ENCODE assay signal across 27 cellular contexts in genomic region chr6:53682654-53683053, GRCh38.
"Had no signal": no experiment of that assay in that cellular context is flagged by ENCODE, and none has a peak within 500 bp of the region (broad histone marks: within the 10 kb centered on the region; RNA-seq: fewer than 3 reads in every experiment).

No MANE protein-coding gene starts in this region.

- H3K79me2 ChIP-seq: parathyroid adenoma had no signal

- H3K27ac ChIP-seq: neural progenitor cell, ovary, parathyroid adenoma, psoas muscle, skin epidermis, spleen, suprapubic skin, testis, tibial artery, transverse colon, upper lobe of right lung, vagina had no signal

- H3K27me3 ChIP-seq: neural progenitor cell, ovary, spleen, suprapubic skin, testis, tibial artery, transverse colon, upper lobe of right lung, vagina had no signal

- H2AFZ ChIP-seq: neural progenitor cell, parathyroid adenoma had no signal

- H3K36me3 ChIP-seq: neural progenitor cell, ovary, spleen, suprapubic skin, tibial artery, transverse colon, upper lobe of right lung, vagina had no signal

- DNase-seq: natural killer cell; occipital lobe; ovary; posterior cingulate gyrus; psoas muscle; right cardiac atrium; spleen; stimulated activated CD4-positive, alpha-beta T cell treated with anti-CD3 and anti-CD28 coated beads, Interleukin-12 subunit alpha, Interleukin-12 subunit beta, amount 100 ng/mL, for 4 hours; stimulated activated CD4-positive, alpha-beta T cell treated with anti-CD3 and anti-CD28 coated beads, Interleukin-1b, Interleukin-23, amount 100 ng/mL, for 48 hours; stimulated activated CD4-positive, alpha-beta T cell treated with anti-CD3 and anti-CD28 coated beads, Interleukin-4, amount 100 ng/mL, for 1 hour; stimulated activated CD4-positive, alpha-beta T cell treated with anti-CD3 and anti-CD28 coated beads, Interleukin-4, amount 100 ng/mL, for 4 hours; stimulated activated CD8-positive, alpha-beta memory T cell treated with anti-CD3 and anti-CD28 coated beads, Interleukin-4, amount 100 ng/mL, for 48 hours; stimulated activated naive CD4-positive, alpha-beta T cell; stimulated activated naive CD8-positive, alpha-beta T cell treated with anti-CD3 and anti-CD28 coated beads, Interleukin-15, amount 100 ng/mL, for 72 hours; stimulated activated naive CD8-positive, alpha-beta T cell treated with anti-CD3 and anti-CD28 coated beads, Interleukin-15, Interleukin-2, amounts not matched to agents 100 U/mL and 50 U/mL, for 24 hours; testis; tibial artery; transverse colon; upper lobe of right lung had no signal

- H3K4me3 ChIP-seq: neural progenitor cell, ovary, psoas muscle, skin epidermis, smooth muscle cell, spleen, suprapubic skin, testis, tibial artery, transverse colon, upper lobe of right lung, vagina had no signal

- H3K9me3 ChIP-seq: ovary, psoas muscle, spleen, suprapubic skin, testis, tibial artery, transverse colon, upper lobe of right lung, vagina had no signal

- ATAC-seq: natural killer cell; psoas muscle; right cardiac atrium; sciatic nerve; stimulated activated memory B cell treated with anti-CD40 and anti-IgM and Interleukin-4, amounts not matched to agents 10 μg/mL and 1 μg/mL and 100 μg/mL, for 72 hours; stimulated activated naive CD8-positive, alpha-beta T cell treated with anti-CD3 and anti-CD28 coated beads, Interleukin-15, amount 100 ng/mL, for 72 hours; stimulated activated naive CD8-positive, alpha-beta T cell treated with anti-CD3 and anti-CD28 coated beads, Interleukin-15, Interleukin-2, amounts not matched to agents 100 U/mL and 50 U/mL, for 24 hours; upper lobe of right lung had no signal

- H3K4me1 ChIP-seq: neural progenitor cell, parathyroid adenoma, spleen, testis, tibial artery, upper lobe of right lung, vagina had no signal

- H3K9ac ChIP-seq: neural progenitor cell, parathyroid adenoma had no signal

- H3K4me2 ChIP-seq: neural progenitor cell, smooth muscle cell had no signal
